Comparison of ENCODE assay signal across 19 cellular contexts in genomic region chr4:142203505-142203904, GRCh38.
"Had no signal": no experiment of that assay in that cellular context is flagged by ENCODE, and none has a peak within 500 bp of the region (broad histone marks: within the 10 kb centered on the region; RNA-seq: fewer than 3 reads in every experiment).

No MANE protein-coding gene starts in this region.

- H3K27ac Mint-ChIP-seq: natural killer cell treated with Interleukin-12 subunit alpha and Interleukin-12 subunit beta and Interleukin-15 and Interleukin-18, amount 100 ng/mL, for 72 hours; neural progenitor cell had no signal

- H3K36me3 Mint-ChIP-seq: natural killer cell treated with Interleukin-12 subunit alpha and Interleukin-12 subunit beta and Interleukin-15 and Interleukin-18, amount 100 ng/mL, for 72 hours; neural progenitor cell had no signal

- H3K27ac ChIP-seq: neural progenitor cell, parathyroid adenoma, prostate gland, right lobe of liver, stomach, thoracic aorta, transverse colon had no signal

- H3K4me2 ChIP-seq: neural progenitor cell had no signal

- H3K9ac ChIP-seq: neural progenitor cell, parathyroid adenoma had no signal

- H3K4me3 Mint-ChIP-seq: natural killer cell treated with Interleukin-12 subunit alpha and Interleukin-12 subunit beta and Interleukin-15 and Interleukin-18, amount 100 ng/mL, for 72 hours; neural progenitor cell had no signal

- H3K79me2 ChIP-seq: parathyroid adenoma had no signal

- H3K4me3 ChIP-seq: mucosa of descending colon, neural progenitor cell, prostate gland, right lobe of liver, stomach, thoracic aorta, transverse colon had no signal

- H3K4me1 Mint-ChIP-seq: neural progenitor cell had no signal

- H3K4me1 ChIP-seq: neural progenitor cell, parathyroid adenoma, prostate gland, right lobe of liver, stomach, transverse colon had no signal

- H3K9me3 Mint-ChIP-seq: natural killer cell treated with Interleukin-12 subunit alpha and Interleukin-12 subunit beta and Interleukin-15 and Interleukin-18, amount 100 ng/mL, for 72 hours; neural progenitor cell had no signal

- H3K27me3 ChIP-seq: neural progenitor cell, right lobe of liver, stomach, transverse colon had no signal

- H3K27me3 Mint-ChIP-seq: natural killer cell treated with Interleukin-12 subunit alpha and Interleukin-12 subunit beta and Interleukin-15 and Interleukin-18, amount 100 ng/mL, for 72 hours had no signal

- ATAC-seq: left lobe of liver; mucosa of descending colon; natural killer cell treated with Interleukin-12 subunit alpha and Interleukin-12 subunit beta and Interleukin-15 and Interleukin-18, amount 100 ng/mL, for 72 hours; right lobe of liver had no signal

- DNase-seq: central memory CD4-positive, alpha-beta T cell; foreskin melanocyte; head of caudate nucleus; hippocampal formation; kidney glomerular epithelial cell; mucosa of descending colon; nucleus accumbens; retina; right lobe of liver; stimulated activated naive CD4-positive, alpha-beta T cell; stomach; substantia nigra; transverse colon had no signal

- H2AFZ ChIP-seq: parathyroid adenoma had no signal

- H3K36me3 ChIP-seq: neural progenitor cell, prostate gland, right lobe of liver, thoracic aorta, transverse colon had no signal

- H3K9me3 ChIP-seq: mucosa of descending colon, prostate gland, right lobe of liver, stomach, thoracic aorta, transverse colon had no signal
